Comparison of ENCODE assay signal across 1 cellular context in the genomic region with DNA sequence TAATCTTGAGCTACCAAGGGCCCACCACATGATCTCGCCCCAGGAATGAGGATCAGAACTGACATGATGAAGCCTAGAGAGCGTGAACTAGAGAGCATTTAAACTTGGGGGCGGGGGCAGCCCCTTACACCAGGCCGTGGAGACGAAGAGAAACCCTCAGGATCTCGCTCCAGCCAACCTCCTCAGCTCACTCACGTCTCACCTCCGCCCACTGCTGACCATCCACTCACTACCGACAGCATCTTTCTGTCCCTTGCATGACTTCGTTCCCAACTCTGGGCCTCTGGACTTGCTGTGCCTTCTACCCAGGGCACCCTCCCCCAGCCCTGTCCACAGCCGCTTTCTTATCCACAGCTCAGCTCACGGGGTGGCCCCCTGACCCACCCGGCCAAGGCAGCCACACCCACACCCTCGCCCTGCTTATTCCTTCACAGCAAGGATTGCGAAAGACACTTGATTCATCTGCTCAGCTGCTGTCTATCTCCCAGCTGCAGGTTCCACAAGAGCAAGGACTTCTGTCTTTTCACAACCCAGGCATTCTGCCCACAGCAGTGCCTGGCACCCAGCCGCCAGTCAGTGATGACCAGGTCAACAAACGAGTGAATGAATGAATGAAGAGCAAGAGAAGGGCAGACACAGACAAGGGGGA.
TF ChIP-seq lines count a peak whose summit lies in the region.

No MANE protein-coding gene starts in this region.

TF ChIP-seq in WTC11, 78 proteins besides CTCF, POLR2A, EP300 and RAD21 (continued from another document):
- TF ChIP-seq, protein P1, sequence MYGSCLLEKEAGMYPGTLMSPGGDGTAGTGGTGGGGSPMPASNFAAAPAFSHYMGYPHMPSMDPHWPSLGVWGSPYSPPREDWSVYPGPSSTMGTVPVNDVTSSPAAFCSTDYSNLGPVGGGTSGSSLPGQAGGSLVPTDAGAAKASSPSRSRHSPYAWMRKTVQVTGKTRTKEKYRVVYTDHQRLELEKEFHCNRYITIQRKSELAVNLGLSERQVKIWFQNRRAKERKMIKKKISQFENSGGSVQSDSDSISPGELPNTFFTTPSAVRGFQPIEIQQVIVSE (CRISPR knock-in tag; IDR thresholded peaks at IDR 0.05; ENCODE audit: borderline replicate concordance): no peak
- TF ChIP-seq, protein P2, sequence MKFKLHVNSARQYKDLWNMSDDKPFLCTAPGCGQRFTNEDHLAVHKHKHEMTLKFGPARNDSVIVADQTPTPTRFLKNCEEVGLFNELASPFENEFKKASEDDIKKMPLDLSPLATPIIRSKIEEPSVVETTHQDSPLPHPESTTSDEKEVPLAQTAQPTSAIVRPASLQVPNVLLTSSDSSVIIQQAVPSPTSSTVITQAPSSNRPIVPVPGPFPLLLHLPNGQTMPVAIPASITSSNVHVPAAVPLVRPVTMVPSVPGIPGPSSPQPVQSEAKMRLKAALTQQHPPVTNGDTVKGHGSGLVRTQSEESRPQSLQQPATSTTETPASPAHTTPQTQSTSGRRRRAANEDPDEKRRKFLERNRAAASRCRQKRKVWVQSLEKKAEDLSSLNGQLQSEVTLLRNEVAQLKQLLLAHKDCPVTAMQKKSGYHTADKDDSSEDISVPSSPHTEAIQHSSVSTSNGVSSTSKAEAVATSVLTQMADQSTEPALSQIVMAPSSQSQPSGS (CRISPR knock-in tag; IDR thresholded peaks at IDR 0.05; ENCODE audit: borderline replicate concordance, low read depth): no peak
- TF ChIP-seq, protein P3, sequence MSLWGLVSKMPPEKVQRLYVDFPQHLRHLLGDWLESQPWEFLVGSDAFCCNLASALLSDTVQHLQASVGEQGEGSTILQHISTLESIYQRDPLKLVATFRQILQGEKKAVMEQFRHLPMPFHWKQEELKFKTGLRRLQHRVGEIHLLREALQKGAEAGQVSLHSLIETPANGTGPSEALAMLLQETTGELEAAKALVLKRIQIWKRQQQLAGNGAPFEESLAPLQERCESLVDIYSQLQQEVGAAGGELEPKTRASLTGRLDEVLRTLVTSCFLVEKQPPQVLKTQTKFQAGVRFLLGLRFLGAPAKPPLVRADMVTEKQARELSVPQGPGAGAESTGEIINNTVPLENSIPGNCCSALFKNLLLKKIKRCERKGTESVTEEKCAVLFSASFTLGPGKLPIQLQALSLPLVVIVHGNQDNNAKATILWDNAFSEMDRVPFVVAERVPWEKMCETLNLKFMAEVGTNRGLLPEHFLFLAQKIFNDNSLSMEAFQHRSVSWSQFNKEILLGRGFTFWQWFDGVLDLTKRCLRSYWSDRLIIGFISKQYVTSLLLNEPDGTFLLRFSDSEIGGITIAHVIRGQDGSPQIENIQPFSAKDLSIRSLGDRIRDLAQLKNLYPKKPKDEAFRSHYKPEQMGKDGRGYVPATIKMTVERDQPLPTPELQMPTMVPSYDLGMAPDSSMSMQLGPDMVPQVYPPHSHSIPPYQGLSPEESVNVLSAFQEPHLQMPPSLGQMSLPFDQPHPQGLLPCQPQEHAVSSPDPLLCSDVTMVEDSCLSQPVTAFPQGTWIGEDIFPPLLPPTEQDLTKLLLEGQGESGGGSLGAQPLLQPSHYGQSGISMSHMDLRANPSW (CRISPR knock-in tag; conservative IDR thresholded peaks at IDR 0.05; ENCODE audit: low read depth): no peak
- TF ChIP-seq HMGA2 (CRISPR knock-in tag; IDR thresholded peaks at IDR 0.05): no peak
TF ChIP-seq in WTC11: peak in this region for 0.
